In the genomic region with DNA sequence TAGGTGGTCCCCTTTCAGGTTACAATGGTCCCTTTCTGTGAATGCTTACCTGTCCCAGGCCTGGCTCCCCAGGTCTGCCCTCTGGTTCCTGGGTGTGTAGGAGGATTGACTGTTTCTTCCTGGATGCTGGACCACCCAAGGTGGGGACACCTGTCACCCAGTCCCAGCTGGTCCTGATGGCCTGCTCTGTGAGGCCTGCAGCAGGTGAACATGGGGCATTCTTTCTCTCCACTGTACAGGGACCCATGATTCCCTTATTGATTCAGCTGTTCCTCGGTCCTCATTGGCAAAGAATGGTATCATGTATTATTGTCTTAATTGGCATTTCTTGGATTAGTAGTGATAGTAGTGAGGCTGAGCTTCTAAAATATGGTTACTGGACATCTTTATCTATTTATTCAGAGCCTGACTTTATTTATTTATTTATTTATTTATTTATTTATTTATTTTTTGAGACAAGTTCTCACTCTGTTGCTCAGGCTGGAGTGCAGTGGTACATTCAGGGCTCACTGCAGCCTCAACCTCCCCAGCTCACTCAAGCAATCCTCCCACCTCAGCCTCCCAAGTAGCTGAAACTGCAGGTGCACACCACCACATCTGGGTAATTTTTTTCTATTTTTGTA, we compare ENCODE assay signal across 22 cellular contexts. TPM values are rescaled to one million over a fixed set of nuclear protein-coding genes. Genes with fewer than 3 reads are reported as not detected.
DNase-seq lines count a peak whose midpoint lies in the region; ATAC-seq and TF ChIP-seq lines count a peak whose summit lies in the region.
"Had no signal": no experiment of that assay in that cellular context is flagged by ENCODE, and none has a peak within 500 bp of the region (broad histone marks: within the 10 kb centered on the region; RNA-seq: fewer than 3 reads in every experiment).

No MANE protein-coding gene starts in this region.

- H3K9me3 ChIP-seq in HEK293 (ENCODE audit: control insufficient read depth, insufficient read depth, low read depth, low read length) (no peaks in the 10 kb centered on the region), SJCRH30 (replicated peaks) (no peaks in the 10 kb centered on the region), MG63 (no peaks in the 10 kb centered on the region)
- H3K9me3 ChIP-seq: BLaER1 had no signal

- H3K27me3 ChIP-seq in SJCRH30 (no peaks in the 10 kb centered on the region), MG63 (no peaks in the 10 kb centered on the region)
- H3K27me3 ChIP-seq: BLaER1 had no signal

- TF ChIP-seq CTCF in HEK293 (tag by site-specific recombination; IDR thresholded peaks at IDR 0.05) = no peak

- no peak overlapping the region for H3K27ac ChIP-seq in HEK293 (ENCODE audit: extremely low read depth, low read depth, low read length)
- no peak overlapping the region for H3K27ac ChIP-seq in SJCRH30
- H3K27ac ChIP-seq: BLaER1, C4-2B had no signal

- H3K36me3 ChIP-seq in HEK293 (ENCODE audit: control insufficient read depth in 2 of 2, insufficient read depth in 1 of 2, low read length in 2 of 2) = no peaks in the 10 kb centered on the region
- H3K36me3 ChIP-seq in SJCRH30 = no peaks in the 10 kb centered on the region
- H3K36me3 ChIP-seq in MG63 = no peaks in the 10 kb centered on the region
- H3K36me3 ChIP-seq: BLaER1 had no signal

- no peak for ATAC-seq in GM18868 (IDR thresholded peaks at IDR 0.05; ENCODE audit: unreplicated experiment)

- POLR2A ChIA-PET in HEK293 (lab: Yijun Ruan, JAX) = interaction anchor here (1.1 kb wide), 1 partner anchor 44 kb away, joined by 3 read pairs; a partner anchor contains a TSS

- no peaks in the 10 kb centered on the region for H3K4me1 ChIP-seq in HEK293 (ENCODE audit: control insufficient read depth, insufficient read depth, low read length)
- peaks cover 25% of the 10 kb centered on the region; the same call in 1 of the 2 replicates for H3K4me1 ChIP-seq in SJCRH30
- H3K4me1 ChIP-seq: BLaER1 had no signal

- DNase-seq in SHP77 (lab: John Stamatoyannopoulos, UW) (peak; percentile 35 to 39), SHP77 treated with DMSO at 0.1 percent for 48 hours (lab: John Stamatoyannopoulos, UW) (no peak), NCI-H146 treated with DMSO at 0.1 percent for 48 hours (lab: John Stamatoyannopoulos, UW; ENCODE audit: unreplicated experiment) (peak; percentile 62), SJCRH30 (peak; percentile 76 to 86), T1000 (lab: John Stamatoyannopoulos, UW) (no peak), MG63 (no peak)
- DNase-seq: Calu3; CD4-positive, alpha-beta T cell; CD8-positive, alpha-beta memory T cell; COR-L47; DMS53; DMS79 treated with DMSO at 0.1 percent for 48 hours; GF-D8; H7; HCEC 1CT had no signal

- CTCF ChIA-PET in HEK293 (lab: Yijun Ruan, JAX) = interaction anchor here (0.6 to 6.9 kb wide), 2 partner anchors 14 to 19 kb away, joined by 4 to 48 read pairs; no protein-coding TSS in a partner anchor

- H3K4me3 ChIP-seq in HEK293 (ENCODE audit: low read depth, low read length) (no peak overlapping the region), SJCRH30 (no peak overlapping the region), MG63 (no peak overlapping the region)
- H3K4me3 ChIP-seq: BLaER1 had no signal

TF ChIP-seq in HEK293, 187 proteins besides CTCF, POLR2A, EP300 and RAD21 (continues in another document):
- TF ChIP-seq ZBTB21 (tag by site-specific recombination; IDR thresholded peaks at IDR 0.05) = no peak
- no peak for TF ChIP-seq ZNF600 (tag by site-specific recombination; IDR thresholded peaks at IDR 0.05)
- TF ChIP-seq ZNF23 (tag by site-specific recombination; IDR thresholded peaks at IDR 0.05; ENCODE audit: borderline replicate concordance) = no peak
- no peak for TF ChIP-seq ZNF248 (tag by site-specific recombination; IDR thresholded peaks at IDR 0.05)
- TF ChIP-seq, protein P1, sequence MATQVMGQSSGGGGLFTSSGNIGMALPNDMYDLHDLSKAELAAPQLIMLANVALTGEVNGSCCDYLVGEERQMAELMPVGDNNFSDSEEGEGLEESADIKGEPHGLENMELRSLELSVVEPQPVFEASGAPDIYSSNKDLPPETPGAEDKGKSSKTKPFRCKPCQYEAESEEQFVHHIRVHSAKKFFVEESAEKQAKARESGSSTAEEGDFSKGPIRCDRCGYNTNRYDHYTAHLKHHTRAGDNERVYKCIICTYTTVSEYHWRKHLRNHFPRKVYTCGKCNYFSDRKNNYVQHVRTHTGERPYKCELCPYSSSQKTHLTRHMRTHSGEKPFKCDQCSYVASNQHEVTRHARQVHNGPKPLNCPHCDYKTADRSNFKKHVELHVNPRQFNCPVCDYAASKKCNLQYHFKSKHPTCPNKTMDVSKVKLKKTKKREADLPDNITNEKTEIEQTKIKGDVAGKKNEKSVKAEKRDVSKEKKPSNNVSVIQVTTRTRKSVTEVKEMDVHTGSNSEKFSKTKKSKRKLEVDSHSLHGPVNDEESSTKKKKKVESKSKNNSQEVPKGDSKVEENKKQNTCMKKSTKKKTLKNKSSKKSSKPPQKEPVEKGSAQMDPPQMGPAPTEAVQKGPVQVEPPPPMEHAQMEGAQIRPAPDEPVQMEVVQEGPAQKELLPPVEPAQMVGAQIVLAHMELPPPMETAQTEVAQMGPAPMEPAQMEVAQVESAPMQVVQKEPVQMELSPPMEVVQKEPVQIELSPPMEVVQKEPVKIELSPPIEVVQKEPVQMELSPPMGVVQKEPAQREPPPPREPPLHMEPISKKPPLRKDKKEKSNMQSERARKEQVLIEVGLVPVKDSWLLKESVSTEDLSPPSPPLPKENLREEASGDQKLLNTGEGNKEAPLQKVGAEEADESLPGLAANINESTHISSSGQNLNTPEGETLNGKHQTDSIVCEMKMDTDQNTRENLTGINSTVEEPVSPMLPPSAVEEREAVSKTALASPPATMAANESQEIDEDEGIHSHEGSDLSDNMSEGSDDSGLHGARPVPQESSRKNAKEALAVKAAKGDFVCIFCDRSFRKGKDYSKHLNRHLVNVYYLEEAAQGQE (tag by site-specific recombination; IDR thresholded peaks at IDR 0.05) = no peak
- 0 out of 2 replicates have a peak, but pooled peaks have one; percentile 24 for TF ChIP-seq ZNF560 (tag by site-specific recombination; IDR thresholded peaks at IDR 0.05; ENCODE audit: borderline replicate concordance)
- TF ChIP-seq ZNF354C (tag by site-specific recombination; IDR thresholded peaks at IDR 0.05; ENCODE audit: borderline replicate concordance, low read depth) = no peak
- no peak for TF ChIP-seq OSR2 (tag by site-specific recombination; IDR thresholded peaks at IDR 0.05)
- TF ChIP-seq ZNF558 (tag by site-specific recombination; IDR thresholded peaks at IDR 0.05) = 0 out of 2 replicates have a peak, but pooled peaks have one; percentile 22
- TF ChIP-seq ZNF433 (tag by site-specific recombination; IDR thresholded peaks at IDR 0.05; ENCODE audit: low read depth) = no peak
- TF ChIP-seq ZNF76 (tag by site-specific recombination; IDR thresholded peaks at IDR 0.05; ENCODE audit: borderline replicate concordance, low read depth) = no peak
- TF ChIP-seq, protein P2, sequence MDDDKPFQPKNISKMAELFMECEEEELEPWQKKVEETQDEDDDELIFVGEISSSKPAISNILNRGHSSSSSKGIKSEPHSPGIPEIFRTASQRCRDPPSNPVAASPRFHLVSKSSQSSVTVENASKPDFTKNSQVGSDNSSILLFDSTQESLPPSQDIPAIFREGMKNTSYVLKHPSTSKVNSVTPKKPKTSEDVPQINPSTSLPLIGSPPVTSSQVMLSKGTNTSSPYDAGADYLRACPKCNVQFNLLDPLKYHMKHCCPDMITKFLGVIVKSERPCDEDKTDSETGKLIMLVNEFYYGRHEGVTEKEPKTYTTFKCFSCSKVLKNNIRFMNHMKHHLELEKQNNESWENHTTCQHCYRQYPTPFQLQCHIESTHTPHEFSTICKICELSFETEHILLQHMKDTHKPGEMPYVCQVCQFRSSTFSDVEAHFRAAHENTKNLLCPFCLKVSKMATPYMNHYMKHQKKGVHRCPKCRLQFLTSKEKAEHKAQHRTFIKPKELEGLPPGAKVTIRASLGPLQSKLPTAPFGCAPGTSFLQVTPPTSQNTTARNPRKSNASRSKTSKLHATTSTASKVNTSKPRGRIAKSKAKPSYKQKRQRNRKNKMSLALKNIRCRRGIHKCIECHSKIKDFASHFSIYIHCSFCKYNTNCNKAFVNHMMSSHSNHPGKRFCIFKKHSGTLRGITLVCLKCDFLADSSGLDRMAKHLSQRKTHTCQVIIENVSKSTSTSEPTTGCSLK (tag by site-specific recombination; IDR thresholded peaks at IDR 0.05) = no peak
- TF ChIP-seq ZFHX2 (tag by site-specific recombination; conservative IDR thresholded peaks at IDR 0.05) = no peak
- TF ChIP-seq ZNF843 (tag by site-specific recombination; IDR thresholded peaks at IDR 0.05) = no peak
- 0 out of 2 replicates have a peak, but pooled peaks have one; percentile 27 for TF ChIP-seq ZNF140 (tag by site-specific recombination; IDR thresholded peaks at IDR 0.05)
- peak; percentile 51 for TF ChIP-seq ZNF623 (tag by site-specific recombination; IDR thresholded peaks at IDR 0.05)
- no peak for TF ChIP-seq ZNF626 (tag by site-specific recombination; IDR thresholded peaks at IDR 0.05)
- TF ChIP-seq, protein P3, sequence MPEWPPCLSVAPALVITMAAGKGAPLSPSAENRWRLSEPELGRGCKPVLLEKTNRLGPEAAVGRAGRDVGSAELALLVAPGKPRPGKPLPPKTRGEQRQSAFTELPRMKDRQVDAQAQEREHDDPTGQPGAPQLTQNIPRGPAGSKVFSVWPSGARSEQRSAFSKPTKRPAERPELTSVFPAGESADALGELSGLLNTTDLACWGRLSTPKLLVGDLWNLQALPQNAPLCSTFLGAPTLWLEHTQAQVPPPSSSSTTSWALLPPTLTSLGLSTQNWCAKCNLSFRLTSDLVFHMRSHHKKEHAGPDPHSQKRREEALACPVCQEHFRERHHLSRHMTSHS (tag by site-specific recombination; IDR thresholded peaks at IDR 0.05) = no peak
- no peak for TF ChIP-seq SCRT1 (tag by site-specific recombination; IDR thresholded peaks at IDR 0.05; ENCODE audit: borderline replicate concordance)

RNA-seq across cellular contexts. Expression of a gene that starts 8.8 kb away (rescaled TPM):
- total RNA-seq in SJCRH30 (2014; rRNA removed; shearing (Covaris generic)) = 0.15 TPM in 1 of 2 replicates, not detected in the other
- total RNA-seq in MG63 (2014; rRNA removed; shearing (Covaris generic); ENCODE audit: low replicate concordance) = not detected in 2 replicates
- total RNA-seq: A172, G401 had no signal

RNA-seq across cellular contexts. Expression of a gene that starts 21.2 kb away (rescaled TPM):
- total RNA-seq in SJCRH30 (2014; rRNA removed; shearing (Covaris generic)) = 0.08 and 0.63 TPM in 2 replicates
- not detected in 2 replicates for total RNA-seq in MG63 (2014; rRNA removed; shearing (Covaris generic); ENCODE audit: low replicate concordance)
- total RNA-seq: A172; CD8-positive, alpha-beta memory T cell; Daoy had no signal

RNA-seq across cellular contexts. Expression of a gene that starts 43.9 kb away (rescaled TPM):
- 60.5 and 69.8 TPM in 2 replicates for total RNA-seq in SJCRH30 (2014; rRNA removed; shearing (Covaris generic))
- total RNA-seq in MG63 (2014; rRNA removed; shearing (Covaris generic); ENCODE audit: low replicate concordance) = 188 and 259 TPM in 2 replicates

Comparison
In these comparisons a context has a peak if more than half of its experiments do, and no peak if none do; other contexts are left out.
1. DNase-seq: peak in SHP77 (2 of 2), NCI-H146 treated with DMSO at 0.1 percent for 48 hours (single experiment) and SJCRH30 (2 of 2); none in SHP77 treated with DMSO at 0.1 percent for 48 hours (single experiment), T1000 (single experiment) and MG63 (single experiment).